ENCODE assay signal across 15 cellular contexts in genomic region chr2:107259411-107260195, GRCh38.
DNase-seq lines count a peak whose midpoint lies in the region; ATAC-seq and TF ChIP-seq lines count a peak whose summit lies in the region.
"Had no signal": no experiment of that assay in that cellular context is flagged by ENCODE, and none has a peak within 500 bp of the region (broad histone marks: within the 10 kb centered on the region; RNA-seq: fewer than 3 reads in every experiment).

No MANE protein-coding gene starts in this region.

- H3K9me3 Mint-ChIP-seq in nephron: peaks cover 4% of the 10 kb centered on the region
- peaks cover 3% of the 10 kb centered on the region for H3K9me3 Mint-ChIP-seq in activated CD4-positive, alpha-beta T cell treated with anti-CD3 and anti-CD28 coated beads, Interleukin-2, amount 10 ng/mL, durations not matched to agents 24 days and 14 days
- H3K9me3 Mint-ChIP-seq in naive thymus-derived CD8-positive, alpha-beta T cell: peaks cover 0 to 13% (median 2%) of the 10 kb centered on the region in 9 donors

- peak overlapping the region; percentile 12 to 81 (median 39) for H3K27ac Mint-ChIP-seq in nephron
- no peak overlapping the region for H3K27ac Mint-ChIP-seq in activated CD4-positive, alpha-beta T cell treated with anti-CD3 and anti-CD28 coated beads, Interleukin-2, amount 10 ng/mL, durations not matched to agents 24 days and 14 days
- H3K27ac Mint-ChIP-seq in naive thymus-derived CD8-positive, alpha-beta T cell: no peak overlapping the region
- H3K27ac Mint-ChIP-seq: CD4-positive, CD25-positive, alpha-beta regulatory T cell had no signal

- H3K27me3 Mint-ChIP-seq in nephron (ENCODE audit: low read depth): peaks cover 4% of the 10 kb centered on the region
- H3K27me3 Mint-ChIP-seq in activated CD4-positive, alpha-beta T cell treated with anti-CD3 and anti-CD28 coated beads, Interleukin-2, amount 10 ng/mL, durations not matched to agents 24 days and 14 days: no peaks in the 10 kb centered on the region
- H3K27me3 Mint-ChIP-seq in naive thymus-derived CD8-positive, alpha-beta T cell: peaks cover 0 to 8% (median 0%) of the 10 kb centered on the region in 5 donors
- H3K27me3 Mint-ChIP-seq: CD4-positive, CD25-positive, alpha-beta regulatory T cell had no signal

- H3K4me3 Mint-ChIP-seq in nephron: peak overlapping the region in 2 of 3 experiments; percentile 3 to 61
- H3K4me3 Mint-ChIP-seq in activated CD4-positive, alpha-beta T cell treated with anti-CD3 and anti-CD28 coated beads, Interleukin-2, amount 10 ng/mL, durations not matched to agents 24 days and 14 days: no peak overlapping the region
- H3K4me3 Mint-ChIP-seq in naive thymus-derived CD8-positive, alpha-beta T cell: no peak overlapping the region
- H3K4me3 Mint-ChIP-seq: CD4-positive, CD25-positive, alpha-beta regulatory T cell had no signal

- POLR2A ChIA-PET in naive thymus-derived CD8-positive, alpha-beta T cell (lab: Charles Lee): no interaction called here

- no peaks in the 10 kb centered on the region for H3K27me3 ChIP-seq in SJCRH30
- H3K27me3 ChIP-seq: BLaER1 treated with 17β-estradiol and CSF1 and Interleukin-3, amounts not matched to agents 10 nM and 100 nM had no signal

- peaks cover 58% of the 10 kb centered on the region for H3K4me1 Mint-ChIP-seq in nephron
- H3K4me1 Mint-ChIP-seq in activated CD4-positive, alpha-beta T cell treated with anti-CD3 and anti-CD28 coated beads, Interleukin-2, amount 10 ng/mL, durations not matched to agents 24 days and 14 days: no peaks in the 10 kb centered on the region
- no peaks in the 10 kb centered on the region for H3K4me1 Mint-ChIP-seq in naive thymus-derived CD8-positive, alpha-beta T cell
- H3K4me1 Mint-ChIP-seq: CD4-positive, CD25-positive, alpha-beta regulatory T cell had no signal

- intact Hi-C loops in activated CD4-positive, alpha-beta T cell treated with anti-CD3 and anti-CD28 coated beads, Interleukin-2, amount 10 ng/mL, durations not matched to agents 24 days and 14 days (cut with micrococcal nuclease): no loop called here

- H3K4me1 ChIP-seq in SJCRH30: peaks cover 40% of the 10 kb centered on the region

- no peaks in the 10 kb centered on the region for H3K36me3 Mint-ChIP-seq in nephron (ENCODE audit: low read depth)
- no peaks in the 10 kb centered on the region for H3K36me3 Mint-ChIP-seq in activated CD4-positive, alpha-beta T cell treated with anti-CD3 and anti-CD28 coated beads, Interleukin-2, amount 10 ng/mL, durations not matched to agents 24 days and 14 days (ENCODE audit: low read depth)
- H3K36me3 Mint-ChIP-seq in naive thymus-derived CD8-positive, alpha-beta T cell: no peaks in the 10 kb centered on the region
- H3K36me3 Mint-ChIP-seq: CD4-positive, CD25-positive, alpha-beta regulatory T cell had no signal

- DNase-seq in NCI-H1694 treated with DMSO at 0.1 percent for 48 hours (lab: John Stamatoyannopoulos, UW): peak; percentile 14
- DNase-seq in NCI-H1694 (lab: John Stamatoyannopoulos, UW): no peak
- peak; percentile 93 for DNase-seq in DMS 273 treated with DMSO at 0.1 percent for 48 hours (lab: John Stamatoyannopoulos, UW)
- DNase-seq in SJCRH30: peak; percentile 84 to 88
- no peak for DNase-seq in activated CD4-positive, alpha-beta T cell treated with anti-CD3 and anti-CD28 coated beads, Interleukin-2, amount 10 ng/mL, durations not matched to agents 24 days and 14 days
- no peak for DNase-seq in activated CD8-positive, alpha-beta memory T cell treated with anti-CD3 and anti-CD28 coated beads, Interleukin-2, amount 50 U/mL, for 4 hours
- no peak for DNase-seq in naive thymus-derived CD8-positive, alpha-beta T cell
- DNase-seq: 8988T; CD4-positive, CD25-positive, alpha-beta regulatory T cell; DMS79; GM23248 had no signal

- TF ChIP-seq CTCF in nephron (IDR thresholded peaks at IDR 0.05; ENCODE audit: unreplicated experiment in 3 of 3): no peak

- peak overlapping the region; percentile 98 for H3K27ac ChIP-seq in SJCRH30
- H3K27ac ChIP-seq: BLaER1 treated with 17β-estradiol and CSF1 and Interleukin-3, amounts not matched to agents 10 nM and 100 nM; GM23248 had no signal

- ATAC-seq in naive thymus-derived CD8-positive, alpha-beta T cell: no peak
- ATAC-seq: GM12878, HCT116 had no signal

- H3K9me3 ChIP-seq in SJCRH30 (replicated peaks): no peaks in the 10 kb centered on the region
- H3K9me3 ChIP-seq: BLaER1 treated with 17β-estradiol and CSF1 and Interleukin-3, amounts not matched to agents 10 nM and 100 nM had no signal

- no peaks in the 10 kb centered on the region for H3K36me3 ChIP-seq in SJCRH30
- H3K36me3 ChIP-seq: BLaER1 treated with 17β-estradiol and CSF1 and Interleukin-3, amounts not matched to agents 10 nM and 100 nM had no signal

- H3K4me3 ChIP-seq in SJCRH30: no peak overlapping the region
- H3K4me3 ChIP-seq: BLaER1 treated with 17β-estradiol and CSF1 and Interleukin-3, amounts not matched to agents 10 nM and 100 nM; GM12878; GM23248 had no signal

Comparison
In these comparisons a context has a peak if more than half of its experiments do, and no peak if none do; other contexts are left out.
1. DNase-seq: peak in NCI-H1694 treated with DMSO at 0.1 percent for 48 hours (single experiment), DMS 273 treated with DMSO at 0.1 percent for 48 hours (single experiment) and SJCRH30 (2 of 2); none in NCI-H1694 (single experiment), activated CD4-positive, alpha-beta T cell treated with anti-CD3 and anti-CD28 coated beads, Interleukin-2, amount 10 ng/mL, durations not matched to agents 24 days and 14 days (single experiment), activated CD8-positive, alpha-beta memory T cell treated with anti-CD3 and anti-CD28 coated beads, Interleukin-2, amount 50 U/mL, for 4 hours (single experiment) and naive thymus-derived CD8-positive, alpha-beta T cell (0 of 10).
2. H3K27ac Mint-ChIP-seq: peak in nephron (3 of 3); none in activated CD4-positive, alpha-beta T cell treated with anti-CD3 and anti-CD28 coated beads, Interleukin-2, amount 10 ng/mL, durations not matched to agents 24 days and 14 days (single experiment) and naive thymus-derived CD8-positive, alpha-beta T cell (0 of 10).
3. H3K4me3 Mint-ChIP-seq: peak in nephron (2 of 3); none in activated CD4-positive, alpha-beta T cell treated with anti-CD3 and anti-CD28 coated beads, Interleukin-2, amount 10 ng/mL, durations not matched to agents 24 days and 14 days (single experiment) and naive thymus-derived CD8-positive, alpha-beta T cell (0 of 10).